ENCODE assay signal across 31 cellular contexts in the genomic region with DNA sequence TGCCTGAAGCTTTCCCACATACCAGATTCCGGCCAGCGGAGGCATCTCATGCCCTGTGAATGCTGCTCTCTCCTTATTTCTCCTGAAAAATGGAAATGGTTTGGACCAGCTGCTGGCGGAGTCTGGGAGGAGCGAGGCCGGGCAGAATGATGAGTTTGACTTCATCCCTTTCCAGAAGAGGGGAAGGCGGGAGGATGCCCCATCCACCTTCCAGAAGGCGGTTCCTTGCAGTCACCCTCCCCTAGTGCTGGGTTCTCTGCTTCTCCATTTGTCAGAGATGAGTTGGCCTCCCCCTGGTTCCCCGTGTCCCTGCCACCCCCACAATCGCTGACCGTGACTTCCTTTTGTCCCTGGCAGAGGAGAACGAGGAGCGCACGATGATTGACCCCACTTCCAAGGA.
"Had no signal": no experiment of that assay in that cellular context is flagged by ENCODE, and none has a peak within 500 bp of the region (broad histone marks: within the 10 kb centered on the region; RNA-seq: fewer than 3 reads in every experiment).

No MANE protein-coding gene starts in this region.

- H3K27ac Mint-ChIP-seq: activated CD4-positive, alpha-beta memory T cell treated with anti-CD3 and anti-CD28 coated beads for 36 hours; activated CD4-positive, alpha-beta T cell treated with anti-CD3 and anti-CD28 coated beads, Interleukin-2, amount 10 ng/mL, durations not matched to agents 7 days and 5 days; activated naive CD4-positive, alpha-beta T cell treated with anti-CD3 and anti-CD28 coated beads, Interleukin-2, amount 50 U/mL, for 72 hours; activated naive CD8-positive, alpha-beta T cell treated with anti-CD3 and anti-CD28 coated beads, Interleukin-2, amount 50 U/mL, for 24 hours; brain; T-cell had no signal

- H3K27ac ChIP-seq: KMS-11, SK-N-MC had no signal

- FAIRE-seq: astrocyte, TTC549 had no signal

- H3K4me2 ChIP-seq: KMS-11 had no signal

- H3K4me3 Mint-ChIP-seq: activated CD4-positive, alpha-beta memory T cell treated with anti-CD3 and anti-CD28 coated beads for 36 hours; activated CD4-positive, alpha-beta T cell treated with anti-CD3 and anti-CD28 coated beads, Interleukin-2, amount 10 ng/mL, durations not matched to agents 7 days and 5 days; activated naive CD8-positive, alpha-beta T cell treated with anti-CD3 and anti-CD28 coated beads, Interleukin-2, amount 50 U/mL, for 24 hours; activated T-cell treated with anti-CD3 and anti-CD28 coated beads, Interleukin-2, amount 50 U/mL, for 4 hours; brain; T-cell had no signal

- H3K9me3 Mint-ChIP-seq: activated CD4-positive, alpha-beta memory T cell treated with anti-CD3 and anti-CD28 coated beads for 36 hours; activated CD4-positive, alpha-beta T cell treated with anti-CD3 and anti-CD28 coated beads, Interleukin-2, amount 10 ng/mL, durations not matched to agents 7 days and 5 days; activated naive CD4-positive, alpha-beta T cell treated with anti-CD3 and anti-CD28 coated beads, Interleukin-2, amount 50 U/mL, for 72 hours; activated naive CD8-positive, alpha-beta T cell treated with anti-CD3 and anti-CD28 coated beads, Interleukin-2, amount 50 U/mL, for 24 hours; activated T-cell treated with anti-CD3 and anti-CD28 coated beads, Interleukin-2, amount 50 U/mL, for 4 hours; T-cell had no signal

- ATAC-seq: activated naive CD4-positive, alpha-beta T cell treated with anti-CD3 and anti-CD28 coated beads, Interleukin-2, amount 50 U/mL, for 72 hours; activated naive CD8-positive, alpha-beta T cell treated with anti-CD3 and anti-CD28 coated beads, Interleukin-2, amount 50 U/mL, for 24 hours; activated T-cell treated with anti-CD3 and anti-CD28 coated beads, Interleukin-2, amount 50 U/mL, for 4 hours; Panc1; T-cell had no signal

- H3K4me3 ChIP-seq: SK-N-MC had no signal

- H3K36me3 Mint-ChIP-seq: activated naive CD4-positive, alpha-beta T cell treated with anti-CD3 and anti-CD28 coated beads, Interleukin-2, amount 50 U/mL, for 72 hours; brain; T-cell had no signal

- H3K27me3 Mint-ChIP-seq: activated CD4-positive, alpha-beta memory T cell treated with anti-CD3 and anti-CD28 coated beads for 36 hours; activated CD4-positive, alpha-beta T cell treated with anti-CD3 and anti-CD28 coated beads, Interleukin-2, amount 10 ng/mL, durations not matched to agents 7 days and 5 days; activated naive CD8-positive, alpha-beta T cell treated with anti-CD3 and anti-CD28 coated beads, Interleukin-2, amount 50 U/mL, for 24 hours; T-cell had no signal

- H3K9ac ChIP-seq: KMS-11 had no signal

- DNase-seq: activated CD4-positive, alpha-beta memory T cell treated with anti-CD3 and anti-CD28 coated beads for 36 hours; activated CD4-positive, alpha-beta T cell treated with anti-CD3 and anti-CD28 coated beads, Interleukin-2, amount 10 ng/mL, durations not matched to agents 7 days and 5 days; activated CD4-positive, CD25-positive, alpha-beta regulatory T cell; activated CD8-positive, alpha-beta memory T cell treated with anti-CD3 and anti-CD28 coated beads for 24 hours; activated effector memory CD4-positive, alpha-beta T cell treated with anti-CD3 and anti-CD28 coated beads, Interleukin-2, amount 50 U/mL, for 16 hours; activated naive CD4-positive, alpha-beta T cell treated with Interleukin-2 at 50 U/mL for 16 hours; activated naive CD8-positive, alpha-beta T cell treated with anti-CD3 and anti-CD28 coated beads, Interleukin-2, amount 50 U/mL, for 24 hours; activated T-cell treated with anti-CD3 and anti-CD28 coated beads, Interleukin-2, amount 50 U/mL, for 4 hours; amniotic stem cell; NCI-H1092; NCI-H1417; NCI-H1930; NCI-H2107; NCI-H2171 treated with DMSO at 0.1 percent for 48 hours; NCI-H345; NCI-H510A treated with DMSO at 0.1 percent for 48 hours; NCI-H69; NK-92 treated with Interleukin-12 subunit alpha and Interleukin-12 subunit beta, amount 100 ng/mL, for 24 hours; OCI-M1; RPMI8226; SIG-M5; T-cell; T-helper 2 cell; T1000 had no signal

- H3K4me1 Mint-ChIP-seq: activated CD4-positive, alpha-beta T cell treated with anti-CD3 and anti-CD28 coated beads, Interleukin-2, amount 10 ng/mL, durations not matched to agents 7 days and 5 days; activated naive CD8-positive, alpha-beta T cell treated with anti-CD3 and anti-CD28 coated beads, Interleukin-2, amount 50 U/mL, for 24 hours; brain; T-cell had no signal
